Comparison of ENCODE assay signal across 11 cellular contexts in genomic region chr17:549197-550040, GRCh38.
DNase-seq lines count a peak whose midpoint lies in the region; ATAC-seq and TF ChIP-seq lines count a peak whose summit lies in the region.
"Had no signal": no experiment of that assay in that cellular context is flagged by ENCODE, and none has a peak within 500 bp of the region (broad histone marks: within the 10 kb centered on the region; RNA-seq: fewer than 3 reads in every experiment).

No MANE protein-coding gene starts in this region.

- no peak overlapping the region for H3K4ac ChIP-seq in trophoblast cell (ENCODE audit: low read depth, low read length)

- no peak for ATAC-seq in GM19328 (IDR thresholded peaks at IDR 0.05; ENCODE audit: unreplicated experiment)

- DNase-seq in DMS79 (lab: John Stamatoyannopoulos, UW) (peak; percentile 36), NCI-H2171 (lab: John Stamatoyannopoulos, UW) (peak; percentile 26), esophagus muscularis mucosa (ENCODE audit: extremely low spot score) (no peak), sigmoid colon (no peak), brain microvascular endothelial cell (no peak), SIG-M5 (lab: John Stamatoyannopoulos, UW) (no peak), trophoblast cell (no peak)
- DNase-seq: activated CD4-positive, alpha-beta T cell treated with anti-CD3 and anti-CD28 coated beads, Interleukin-2, amount 50 U/mL, for 1 hour; activated naive CD4-positive, alpha-beta T cell treated with anti-CD3 and anti-CD28 coated beads, Interleukin-2, amount 50 U/mL, for 16 hours had no signal

- H2AK5ac ChIP-seq in trophoblast cell (ENCODE audit: low read length): no peak overlapping the region

- no peak overlapping the region for H3K18ac ChIP-seq in trophoblast cell (ENCODE audit: low read length)

- no peak overlapping the region for H3K9ac ChIP-seq in trophoblast cell (ENCODE audit: low read length)

- no peak overlapping the region for H3K14ac ChIP-seq in trophoblast cell (ENCODE audit: low read length)

- no peak overlapping the region for H4K8ac ChIP-seq in trophoblast cell (ENCODE audit: low read depth, low read length)

- H3K79me2 ChIP-seq in trophoblast cell (ENCODE audit: control insufficient read depth, insufficient read depth, low read length, poor library complexity): no peaks in the 10 kb centered on the region

- in situ Hi-C loops in brain microvascular endothelial cell (cut with HindIII; ENCODE audit: low pct_ligation_motif_present, low sequenced_read_pairs): loop anchor here (10.0 kb wide), 1 partner anchor 145 kb away; no protein-coding TSS in a partner anchor

- WGBS in esophagus muscularis mucosa: 47% methylated on average over 15 of the region's 15 CpGs
- 80 to 81% methylated on average over 15 of the region's 15 CpGs for WGBS in sigmoid colon, 2 donors
- no CpG with 5 or more reads among the region's 15 CpGs for WGBS in trophoblast cell (ENCODE audit: extremely low coverage, insufficient coverage, insufficient read length)

- no peak overlapping the region for H4K12ac ChIP-seq in trophoblast cell (ENCODE audit: low read depth, low read length)

- no peak overlapping the region for H3K23ac ChIP-seq in trophoblast cell (ENCODE audit: low read length)

- H3K4me1 ChIP-seq in esophagus muscularis mucosa: peaks cover 0 to 17% (median 11%) of the 10 kb centered on the region in 4 donors
- peaks cover 0 to 20% (median 11%) of the 10 kb centered on the region in 4 donors for H3K4me1 ChIP-seq in sigmoid colon
- no peaks in the 10 kb centered on the region for H3K4me1 ChIP-seq in trophoblast cell (ENCODE audit: control insufficient read depth in 1 of 2, insufficient read depth in 2 of 2, low read length in 2 of 2)

- no peak overlapping the region for H3K4me2 ChIP-seq in trophoblast cell (ENCODE audit: low read length)

- H2BK120ac ChIP-seq in trophoblast cell (ENCODE audit: insufficient read depth, low read length, poor library complexity): no peak overlapping the region

- peaks cover 16 to 56% (median 39%) of the 10 kb centered on the region in 4 donors for H3K36me3 ChIP-seq in esophagus muscularis mucosa
- H3K36me3 ChIP-seq in sigmoid colon: peaks cover 0 to 24% (median 8%) of the 10 kb centered on the region in 4 donors
- peaks cover 8% of the 10 kb centered on the region for H3K36me3 ChIP-seq in brain microvascular endothelial cell (replicated peaks)
- peaks cover 13 to 26% of the 10 kb centered on the region in 2 experiments for H3K36me3 ChIP-seq in trophoblast cell (ENCODE audit: control insufficient read depth in 1 of 2, insufficient read depth in 2 of 2, low read length in 2 of 2)

- H3K27me3 ChIP-seq in esophagus muscularis mucosa: no peaks in the 10 kb centered on the region
- no peaks in the 10 kb centered on the region for H3K27me3 ChIP-seq in sigmoid colon
- H3K27me3 ChIP-seq in brain microvascular endothelial cell (replicated peaks): no peaks in the 10 kb centered on the region
- H3K27me3 ChIP-seq in trophoblast cell (ENCODE audit: insufficient read depth, low read length): no peaks in the 10 kb centered on the region

- peak overlapping the region; percentile 28 to 65 (median 37) for H3K27ac ChIP-seq in esophagus muscularis mucosa (replicated peaks in 1 of 4)
- H3K27ac ChIP-seq in sigmoid colon: peak overlapping the region; percentile 66 to 77 (median 69)
- no peak overlapping the region for H3K27ac ChIP-seq in brain microvascular endothelial cell
- H3K27ac ChIP-seq in trophoblast cell (ENCODE audit: low read depth, low read length): no peak overlapping the region

- H2BK5ac ChIP-seq in trophoblast cell (ENCODE audit: low read depth, low read length, poor library complexity): no peak overlapping the region

- TF ChIP-seq CTCF in esophagus muscularis mucosa (IDR thresholded peaks at IDR 0.05) (no peak), sigmoid colon (IDR thresholded peaks at IDR 0.05) (no peak), brain microvascular endothelial cell (IDR thresholded peaks at IDR 0.05; ENCODE audit: low read depth, low read length, missing control alignments) (no peak)

- H2AFZ ChIP-seq in trophoblast cell (ENCODE audit: insufficient read depth, low read length, poor library complexity): no peak overlapping the region

- no peak overlapping the region for H4K91ac ChIP-seq in trophoblast cell (ENCODE audit: low read depth, low read length)

- H3K9me3 ChIP-seq in esophagus muscularis mucosa (no peaks in the 10 kb centered on the region), sigmoid colon (no peaks in the 10 kb centered on the region), trophoblast cell (ENCODE audit: insufficient read depth, low read depth, low read length) (no peaks in the 10 kb centered on the region)
- H3K9me3 ChIP-seq: HAP-1 had no signal

- H3K79me1 ChIP-seq in trophoblast cell (ENCODE audit: low read length): no peaks in the 10 kb centered on the region

- TF ChIP-seq EP300 in esophagus muscularis mucosa (IDR thresholded peaks at IDR 0.05) (no peak), sigmoid colon (IDR thresholded peaks at IDR 0.05) (no peak)

- H2BK12ac ChIP-seq in trophoblast cell (ENCODE audit: low read length): no peak overlapping the region

- peak overlapping the region in 3 of 4 donors; percentile 5 to 36 (median 31) for H3K4me3 ChIP-seq in esophagus muscularis mucosa
- H3K4me3 ChIP-seq in sigmoid colon: peak overlapping the region; percentile 6 to 29 (median 22)
- H3K4me3 ChIP-seq in brain microvascular endothelial cell (ENCODE audit: low read depth, low read length): no peak overlapping the region
- no peak overlapping the region for H3K4me3 ChIP-seq in trophoblast cell (ENCODE audit: low read depth, low read length)
- H3K4me3 ChIP-seq: HAP-1 had no signal

- intact Hi-C loops in esophagus muscularis mucosa (cut with DNase I): no loop called here
- intact Hi-C loops in sigmoid colon (cut with DNase I): no loop called here

- TF ChIP-seq POLR2A in esophagus muscularis mucosa (IDR thresholded peaks at IDR 0.05; ENCODE audit: low read depth): no peak
- no peak for TF ChIP-seq POLR2A in sigmoid colon (IDR thresholded peaks at IDR 0.05)

Comparison
In these comparisons a context has a peak if more than half of its experiments do, and no peak if none do; other contexts are left out.
1. DNase-seq: peak in DMS79 (single experiment) and NCI-H2171 (single experiment); none in esophagus muscularis mucosa (single experiment), sigmoid colon (single experiment), brain microvascular endothelial cell (single experiment), SIG-M5 (single experiment) and trophoblast cell (0 of 2).
2. H3K27ac ChIP-seq: peak in esophagus muscularis mucosa (4 of 4) and sigmoid colon (4 of 4); none in brain microvascular endothelial cell (single experiment) and trophoblast cell (single experiment).
3. H3K4me3 ChIP-seq: peak in esophagus muscularis mucosa (3 of 4) and sigmoid colon (4 of 4); none in brain microvascular endothelial cell (single experiment) and trophoblast cell (single experiment).